19 cellular contexts compared by ENCODE assay signal in the genomic region with DNA sequence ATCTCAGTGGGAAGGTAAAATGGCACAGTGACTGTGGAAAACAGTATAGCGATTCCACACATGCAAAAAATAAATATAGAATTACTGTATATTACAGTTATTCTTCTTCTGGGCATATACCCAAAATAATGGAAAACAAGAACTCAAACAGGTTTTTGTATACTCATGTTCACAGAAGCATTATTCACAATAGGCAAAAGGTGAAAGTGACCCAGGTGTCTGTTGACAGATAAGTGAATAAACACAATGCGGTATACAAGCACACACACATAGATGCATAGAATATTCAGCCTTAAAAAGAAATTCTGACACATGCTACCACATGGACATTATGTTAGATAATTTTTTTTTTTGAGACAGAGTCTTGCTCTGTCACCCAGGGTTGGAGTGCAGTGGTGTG.
DNase-seq lines count a peak whose midpoint lies in the region; ATAC-seq and TF ChIP-seq lines count a peak whose summit lies in the region.
"Had no signal": no experiment of that assay in that cellular context is flagged by ENCODE, and none has a peak within 500 bp of the region (broad histone marks: within the 10 kb centered on the region; RNA-seq: fewer than 3 reads in every experiment).

No MANE protein-coding gene starts in this region.

- POLR2A ChIA-PET in Panc1 (lab: Charles Lee), result no interaction called here

- TF ChIP-seq CTCF in C4-2B (conservative IDR thresholded peaks at IDR 0.05) (no peak), LNCaP clone FGC (IDR thresholded peaks at IDR 0.05; ENCODE audit: control insufficient read depth, extremely low read depth, insufficient read depth) (no peak), Panc1 (IDR thresholded peaks at IDR 0.05) (no peak), epithelial cell of esophagus (IDR thresholded peaks at IDR 0.05; ENCODE audit: insufficient read depth, low read depth, low read length, missing control alignments) (no peak), dorsolateral prefrontal cortex (IDR thresholded peaks at IDR 0.05 in 54 of 56, conservative IDR thresholded peaks at IDR 0.05 in 2 of 56; ENCODE audit: low read depth in 1 of 56, partially characterized antibody in 56 of 56) (no peak), osteocyte (IDR thresholded peaks at IDR 0.05) (no peak)

- no peaks in the 10 kb centered on the region for H3K27me3 Mint-ChIP-seq in osteocyte (ENCODE audit: unreplicated experiment)
- H3K27me3 Mint-ChIP-seq: CD4-positive, alpha-beta T cell had no signal

- CTCF ChIA-PET in Panc1 (lab: Charles Lee), result no interaction called here

- no TSS peak for BruUV-seq in Panc1 (replicated peaks; lab: Mats Ljungman, UMichigan)

- no peaks in the 10 kb centered on the region for H3K27me3 ChIP-seq in Panc1 (ENCODE audit: control insufficient read depth, insufficient read depth, low read length)
- H3K27me3 ChIP-seq in dorsolateral prefrontal cortex, result no peaks in the 10 kb centered on the region
- H3K27me3 ChIP-seq: BE2C, BLaER1 had no signal

- H3K9me3 Mint-ChIP-seq in osteocyte (ENCODE audit: unreplicated experiment), result peaks cover 7% of the 10 kb centered on the region

- H3K4me3 ChIP-seq in LNCaP clone FGC (ENCODE audit: low read depth, low read length), result no peak overlapping the region
- H3K4me3 ChIP-seq in Panc1 (ENCODE audit: low read depth in 2 of 2, low read length in 2 of 2), result no peak overlapping the region
- H3K4me3 ChIP-seq in epithelial cell of esophagus (ENCODE audit: low read length), result no peak overlapping the region
- no peak overlapping the region for H3K4me3 ChIP-seq in dorsolateral prefrontal cortex
- H3K4me3 ChIP-seq: A549, BLaER1 had no signal

- H3K4me1 Mint-ChIP-seq in osteocyte (ENCODE audit: unreplicated experiment), result peaks cover 40% of the 10 kb centered on the region

- intact Hi-C loops in Panc1 (cut with micrococcal nuclease; ENCODE audit: unreplicated experiment), result no loop called here
- intact Hi-C loops in dorsolateral prefrontal cortex (cut with DNase I), result no loop called here

- H3K9me3 ChIP-seq in Panc1 (ENCODE audit: control insufficient read depth, insufficient read depth, low read depth, low read length), result peaks cover 9% of the 10 kb centered on the region; the same call in 1 of the 2 replicates
- H3K9me3 ChIP-seq: BE2C had no signal

- no peaks in the 10 kb centered on the region for H3K4me1 ChIP-seq in Panc1 (ENCODE audit: control insufficient read depth, insufficient read depth, low read length)
- H3K4me1 ChIP-seq: BE2C, BLaER1 had no signal

- H3K27ac ChIP-seq in C4-2B (peak overlapping the region; percentile 38), Panc1 (ENCODE audit: low read length) (peak overlapping the region; percentile 100), dorsolateral prefrontal cortex (no peak overlapping the region)
- H3K27ac ChIP-seq: 22Rv1, BLaER1 had no signal

- in situ Hi-C loops in Panc1 (cut with HindIII; ENCODE audit: low pct_unique_long_range_greater_than_20kb, low sequenced_read_pairs), result no loop called here

- ATAC-seq in Panc1 (no peak), HG02870 (IDR thresholded peaks at IDR 0.05; ENCODE audit: unreplicated experiment) (no peak)
- ATAC-seq: A549; CD8-positive, alpha-beta T cell had no signal

- peaks cover 26% of the 10 kb centered on the region for H3K36me3 Mint-ChIP-seq in osteocyte (ENCODE audit: unreplicated experiment)

- peak; percentile 70 for DNase-seq in LNCaP clone FGC (ENCODE audit: low read depth)
- DNase-seq in Panc1 (ENCODE audit: low read depth, low spot score), result no peak
- peak; percentile 53 for DNase-seq in epithelial cell of esophagus (ENCODE audit: low read depth)
- DNase-seq in activated T-cell treated with anti-CD3 and anti-CD28 coated beads, Interleukin-2, amount 50 U/mL, for 48 hours, result no peak
- no peak for DNase-seq in dorsolateral prefrontal cortex
- DNase-seq in osteocyte (ENCODE audit: extremely low spot score, unreplicated experiment), result no peak
- DNase-seq: BE2C; C1 segment of cervical spinal cord; Caco-2; Calu3; CD4-positive, alpha-beta T cell; CD8-positive, alpha-beta T cell; DMS79 treated with DMSO at 0.1 percent for 48 hours; GF-D8 had no signal

- H3K4me3 Mint-ChIP-seq in osteocyte (ENCODE audit: unreplicated experiment), result no peak overlapping the region
- H3K4me3 Mint-ChIP-seq: CD4-positive, alpha-beta T cell; CD8-positive, alpha-beta T cell had no signal

- H3K36me3 ChIP-seq in Panc1 (ENCODE audit: control insufficient read depth, insufficient read depth, low read length), result no peaks in the 10 kb centered on the region
- H3K36me3 ChIP-seq: BE2C, BLaER1 had no signal

- H3K27ac Mint-ChIP-seq in osteocyte (ENCODE audit: unreplicated experiment), result no peak overlapping the region
- H3K27ac Mint-ChIP-seq: CD4-positive, alpha-beta T cell; CD8-positive, alpha-beta T cell had no signal

Comparison
In these comparisons a context has a peak if more than half of its experiments do, and no peak if none do; other contexts are left out.
1. H3K27ac ChIP-seq: peak in C4-2B (single experiment) and Panc1 (single experiment); none in dorsolateral prefrontal cortex (0 of 59).
2. DNase-seq: peak in LNCaP clone FGC (single experiment) and epithelial cell of esophagus (single experiment); none in Panc1 (single experiment), activated T-cell treated with anti-CD3 and anti-CD28 coated beads, Interleukin-2, amount 50 U/mL, for 48 hours (0 of 2), dorsolateral prefrontal cortex (0 of 10) and osteocyte (single experiment).